16 cellular contexts compared by ENCODE assay signal in the genomic region with DNA sequence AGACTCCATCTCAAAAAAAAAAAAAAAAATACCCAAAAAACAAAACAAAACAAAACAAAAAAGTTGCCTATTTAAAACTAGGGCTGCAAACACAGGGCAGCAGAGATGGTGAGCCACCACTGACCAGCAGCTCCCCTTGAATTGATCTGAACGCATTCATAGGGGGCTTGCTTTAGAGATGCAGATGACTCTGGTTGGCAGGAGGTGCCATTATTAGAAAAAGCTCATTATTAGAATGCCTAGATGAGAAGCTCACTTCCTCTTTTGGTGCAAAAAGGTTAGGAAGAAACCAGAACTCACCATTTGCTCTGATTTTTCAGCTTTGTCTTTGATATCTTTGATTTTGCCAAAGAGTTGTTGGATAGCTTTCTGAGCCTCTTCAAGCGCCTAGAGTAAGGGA. TPM values are rescaled to one million over a fixed set of nuclear protein-coding genes. Genes with fewer than 3 reads are reported as not detected.
DNase-seq lines count a peak whose midpoint lies in the region; ATAC-seq, FAIRE-seq and TF ChIP-seq lines count a peak whose summit lies in the region.
"Had no signal": no experiment of that assay in that cellular context is flagged by ENCODE, and none has a peak within 500 bp of the region (broad histone marks: within the 10 kb centered on the region; RNA-seq: fewer than 3 reads in every experiment).

No MANE protein-coding gene starts in this region.

- no peaks in the 10 kb centered on the region for H3K79me2 ChIP-seq in Karpas-422 (ENCODE audit: low read length)

- no peaks in the 10 kb centered on the region for H3K9me3 Mint-ChIP-seq in endodermal cell
- H3K9me3 Mint-ChIP-seq: CD4-positive, CD25-positive, alpha-beta regulatory T cell had no signal

- H3K4me1 ChIP-seq in Karpas-422 (ENCODE audit: low read length) (peaks cover 11% of the 10 kb centered on the region), endodermal cell (ENCODE audit: control insufficient read depth, insufficient read depth, low read length) (no peaks in the 10 kb centered on the region), mucosa of descending colon (ENCODE audit: low read depth) (no peaks in the 10 kb centered on the region)
- H3K4me1 ChIP-seq: HAP-1 had no signal

- ATAC-seq in HG03521 (IDR thresholded peaks at IDR 0.05; ENCODE audit: unreplicated experiment): no peak
- ATAC-seq in mucosa of descending colon: no peak
- no peak for ATAC-seq in GM21529 (IDR thresholded peaks at IDR 0.05; ENCODE audit: unreplicated experiment)

- no peak for FAIRE-seq in GM19239 (lab: Jason Lieb, UNC)

- H3K4me3 Mint-ChIP-seq in endodermal cell: no peak overlapping the region
- H3K4me3 Mint-ChIP-seq: CD4-positive, CD25-positive, alpha-beta regulatory T cell had no signal

- no peaks in the 10 kb centered on the region for H3K9me2 ChIP-seq in Karpas-422 (replicated peaks; ENCODE audit: insufficient read depth, low read length)

- H3K4me2 ChIP-seq in Karpas-422 (ENCODE audit: low read depth, low read length, poor library complexity, severe bottlenecking): peak overlapping the region; percentile 27
- H3K4me2 ChIP-seq: PC-9 had no signal

- H3K27ac ChIP-seq in Karpas-422 (ENCODE audit: low read length): peak overlapping the region; percentile 33
- H3K27ac ChIP-seq in endodermal cell (ENCODE audit: low read depth, low read length): no peak overlapping the region
- H3K27ac ChIP-seq: PC-9 had no signal

- 71 to 83% methylated on average over 2 of the region's 2 CpGs for WGBS in endodermal cell (ENCODE audit: insufficient coverage in 1 of 2, insufficient read length in 1 of 2), 2 experiments

- H3K4me3 ChIP-seq in Karpas-422 (ENCODE audit: low read length) (no peak overlapping the region), endodermal cell (ENCODE audit: low read length) (no peak overlapping the region), mucosa of descending colon (no peak overlapping the region)
- H3K4me3 ChIP-seq: HAP-1, PC-9 had no signal

- peaks cover 45% of the 10 kb centered on the region for H3K36me3 Mint-ChIP-seq in endodermal cell (ENCODE audit: low read depth)

- intact Hi-C loops in mucosa of descending colon (cut with DNase I, micrococcal nuclease): no loop called here

- no peaks in the 10 kb centered on the region for H3K4me1 Mint-ChIP-seq in endodermal cell

- H3K27me3 Mint-ChIP-seq in endodermal cell (ENCODE audit: insufficient read depth): no peaks in the 10 kb centered on the region
- H3K27me3 Mint-ChIP-seq: CD4-positive, CD25-positive, alpha-beta regulatory T cell had no signal

- H3K27me3 ChIP-seq in Karpas-422 (ENCODE audit: low read length) (no peaks in the 10 kb centered on the region), endodermal cell (ENCODE audit: control insufficient read depth, insufficient read depth, low read length, poor library complexity, severe bottlenecking) (no peaks in the 10 kb centered on the region)

- H3K27ac Mint-ChIP-seq in endodermal cell: peak overlapping the region; percentile 17

- in situ Hi-C loops in GM13977 (cut with MboI; ENCODE audit: low pct_unique_long_range_greater_than_20kb, low sequenced_read_pairs, unreplicated experiment): no loop called here

- no peak overlapping the region for H2AFZ ChIP-seq in Karpas-422 (ENCODE audit: low read length)
- H2AFZ ChIP-seq: PC-9 had no signal

- no peaks in the 10 kb centered on the region for H4K20me1 ChIP-seq in Karpas-422 (ENCODE audit: insufficient read depth, low read depth, low read length)

- no peak overlapping the region for H3K9ac ChIP-seq in Karpas-422 (ENCODE audit: low read length)
- no peak overlapping the region for H3K9ac ChIP-seq in endodermal cell (ENCODE audit: extremely low read depth, low read length, poor library complexity, severe bottlenecking)

- peak; percentile 35 for DNase-seq in GM13977 (ENCODE audit: low spot score)
- peak; percentile 79 for DNase-seq in Karpas-422
- DNase-seq in endodermal cell: no peak
- DNase-seq in GM19239 (ENCODE audit: insufficient read length, low spot score): no peak
- no peak for DNase-seq in mucosa of descending colon
- DNase-seq: Calu3; CD4-positive, CD25-positive, alpha-beta regulatory T cell; DMS53; NCI-H1436; NCI-H2029; NCI-H2171 treated with DMSO at 0.1 percent for 48 hours; NCI-H774; PC-9 had no signal

- no peaks in the 10 kb centered on the region for H3K9me3 ChIP-seq in Karpas-422 (ENCODE audit: low read length)
- no peaks in the 10 kb centered on the region for H3K9me3 ChIP-seq in endodermal cell (ENCODE audit: control insufficient read depth, low read length)
- no peaks in the 10 kb centered on the region for H3K9me3 ChIP-seq in mucosa of descending colon
- H3K9me3 ChIP-seq: HAP-1 had no signal

- no peaks in the 10 kb centered on the region for H3K36me3 ChIP-seq in Karpas-422 (ENCODE audit: insufficient read depth, low read length)
- peaks cover 42% of the 10 kb centered on the region for H3K36me3 ChIP-seq in endodermal cell (ENCODE audit: control insufficient read depth, insufficient read depth, low read length)
- H3K36me3 ChIP-seq in mucosa of descending colon (ENCODE audit: low read depth): no peaks in the 10 kb centered on the region

- no peak for TF ChIP-seq CTCF in GM13977 (IDR thresholded peaks at IDR 0.05; ENCODE audit: extremely low read depth, insufficient read depth, missing control alignments)
- no peak for TF ChIP-seq CTCF in endodermal cell (conservative IDR thresholded peaks at IDR 0.05)
- TF ChIP-seq CTCF in mucosa of descending colon (IDR thresholded peaks at IDR 0.05): no peak

RNA-seq across cellular contexts. Expression of gene VPS53, which starts 53.1 kb away (rescaled TPM):
- total RNA-seq in Karpas-422 (2014; rRNA removed; shearing (Covaris generic); ENCODE audit: low replicate concordance): 8.0 and 14.1 TPM in 2 replicates
- total RNA-seq in endodermal cell: 10 to 100 TPM; 59.8 to 63.2 TPM
- polyA plus RNA-seq in endodermal cell (2013, experiment 1 of 2): 38.0 TPM
- 39.8 TPM for polyA plus RNA-seq in endodermal cell (2013, experiment 2 of 2)
- total RNA-seq in mucosa of descending colon: 10 to 100 TPM; 66.8 to 76.8 (median 71.7) TPM

Comparison
In these comparisons a context has a peak if more than half of its experiments do, and no peak if none do; other contexts are left out.
1. DNase-seq: peak in GM13977 (single experiment) and Karpas-422 (single experiment); none in endodermal cell (single experiment), GM19239 (single experiment) and mucosa of descending colon (0 of 3).